In genomic region chr3:16707260-16707659, GRCh38 we compare ENCODE assay signal across 27 cellular contexts.
DNase-seq lines count a peak whose midpoint lies in the region; ATAC-seq, FAIRE-seq and TF ChIP-seq lines count a peak whose summit lies in the region.
"Had no signal": no experiment of that assay in that cellular context is flagged by ENCODE, and none has a peak within 500 bp of the region (broad histone marks: within the 10 kb centered on the region; RNA-seq: fewer than 3 reads in every experiment).

No MANE protein-coding gene starts in this region.

- H3K9me1 ChIP-seq in K562 (ENCODE audit: control insufficient read depth, insufficient read depth, low read length): no peaks in the 10 kb centered on the region

- H3K9me3 ChIP-seq in K562 (replicated peaks; ENCODE audit: control insufficient read depth, insufficient read depth, low read depth, low read length) (no peaks in the 10 kb centered on the region), osteoblast (ENCODE audit: low read depth, low read length) (no peaks in the 10 kb centered on the region), aorta (ENCODE audit: control insufficient read depth, low read length) (peaks cover 1% of the 10 kb centered on the region)
- H3K9me3 ChIP-seq in CD4-positive, alpha-beta memory T cell (ENCODE audit: control insufficient read depth in 1 of 2, low read length in 2 of 2): no peaks in the 10 kb centered on the region
- H3K9me3 ChIP-seq: BE2C, Caco-2 had no signal

- BruUV-seq in K562 (replicated peaks; lab: Mats Ljungman, UMichigan) (no TSS peak), MCF 10A (replicated peaks; lab: Mats Ljungman, UMichigan) (no TSS peak)

- no peak overlapping the region for H3K4me3 ChIP-seq in K562
- no peak overlapping the region for H3K4me3 ChIP-seq in osteoblast (ENCODE audit: insufficient read depth, low read length)
- no peak overlapping the region for H3K4me3 ChIP-seq in aorta (ENCODE audit: low read length in 2 of 2)
- H3K4me3 ChIP-seq in CD4-positive, alpha-beta memory T cell (ENCODE audit: low read length in 2 of 2): no peak overlapping the region
- H3K4me3 ChIP-seq: BLaER1, GM12878 had no signal

- no peak overlapping the region for H2AFZ ChIP-seq in K562 (ENCODE audit: low read depth, low read length)
- no peak overlapping the region for H2AFZ ChIP-seq in osteoblast (ENCODE audit: low read length)

- H3K36me3 ChIP-seq in K562 (ENCODE audit: control insufficient read depth, insufficient read depth, low read length): no peaks in the 10 kb centered on the region
- H3K36me3 ChIP-seq in osteoblast (ENCODE audit: insufficient read depth, low read length): no peaks in the 10 kb centered on the region
- H3K36me3 ChIP-seq in aorta (ENCODE audit: control insufficient read depth in 1 of 2, insufficient read depth in 2 of 2, low read length in 1 of 2): no peaks in the 10 kb centered on the region
- H3K36me3 ChIP-seq in CD4-positive, alpha-beta memory T cell (ENCODE audit: insufficient read depth, low read length): no peaks in the 10 kb centered on the region
- H3K36me3 ChIP-seq: BE2C, BLaER1 had no signal

- no peak for TF ChIP-seq POLR2A in K562 (conservative IDR thresholded peaks at IDR 0.05)

- H3K4me3 Mint-ChIP-seq in CD4-positive, alpha-beta memory T cell: no peak overlapping the region
- H3K4me3 Mint-ChIP-seq in MCF 10A (ENCODE audit: unreplicated experiment): no peak overlapping the region
- H3K4me3 Mint-ChIP-seq: CD14-positive monocyte; CD4-positive, CD25-positive, alpha-beta regulatory T cell; CD8-positive, alpha-beta T cell had no signal

- DNase-seq in OCI-M1 (lab: John Stamatoyannopoulos, UW) (peak; percentile 45), K562 (ENCODE audit: extremely low read depth in 1 of 4, low spot score in 3 of 4) (peak in 2 of 4 experiments; percentile 20 to 25), osteoblast (ENCODE audit: insufficient read length, low spot score, missing footprints) (peak; percentile 37), aorta (no peak), MCF 10A (ENCODE audit: unreplicated experiment) (no peak), GM03348 (ENCODE audit: low spot score) (no peak)
- DNase-seq in CD4-positive, alpha-beta memory T cell: no peak
- DNase-seq: 8988T; ACHN; BE2C; C1 segment of cervical spinal cord; Caco-2; Calu3; CD4-positive, CD25-positive, alpha-beta regulatory T cell; CD8-positive, alpha-beta T cell; DMS79 treated with DMSO at 0.1 percent for 48 hours; GF-D8 had no signal

- CTCF ChIA-PET in K562 (lab: Yijun Ruan, JAX; ENCODE audit: low intra/inter-chr PET ratio) (no interaction called here), MCF 10A (lab: Yijun Ruan, JAX) (interaction anchor here (0.7 kb wide), 1 partner anchor 121 kb away, joined by 3 read pairs; no protein-coding TSS in a partner anchor)
- CTCF ChIA-PET in CD4-positive, alpha-beta memory T cell (lab: Charles Lee; ENCODE audit: partially characterized antibody): no interaction called here

- WGBS in K562 (ENCODE audit: insufficient coverage, low coverage, missing lambda C conversion rate): 1% methylated on average over 4 of the region's 4 CpGs
- WGBS in aorta, 2 donors: 77 to 81% methylated on average over 4 of the region's 4 CpGs

- no peaks in the 10 kb centered on the region for H3K4me1 Mint-ChIP-seq in CD4-positive, alpha-beta memory T cell
- H3K4me1 Mint-ChIP-seq in MCF 10A (ENCODE audit: insufficient read depth, unreplicated experiment): no peaks in the 10 kb centered on the region
- H3K4me1 Mint-ChIP-seq: CD14-positive monocyte; CD4-positive, CD25-positive, alpha-beta regulatory T cell had no signal

- H3K27ac ChIP-seq in K562 (ENCODE audit: extremely low read depth, low read depth, low read length): no peak overlapping the region
- no peak overlapping the region for H3K27ac ChIP-seq in osteoblast (ENCODE audit: low read depth, low read length)
- H3K27ac ChIP-seq in aorta (ENCODE audit: low read depth in 1 of 2, low read length in 2 of 2): no peak overlapping the region
- no peak overlapping the region for H3K27ac ChIP-seq in CD4-positive, alpha-beta memory T cell (ENCODE audit: low read depth, low read length)
- H3K27ac ChIP-seq: BLaER1 had no signal

- FAIRE-seq in K562 (lab: Jason Lieb, UNC): peak; percentile 44
- FAIRE-seq: A204.1, D721Med, G401.6, GM12878, GM12892, GM18507, GM19239 had no signal

- no peak overlapping the region for H3K27ac Mint-ChIP-seq in CD4-positive, alpha-beta memory T cell
- H3K27ac Mint-ChIP-seq in MCF 10A (ENCODE audit: low read depth, unreplicated experiment): no peak overlapping the region
- H3K27ac Mint-ChIP-seq: CD14-positive monocyte; CD4-positive, CD25-positive, alpha-beta regulatory T cell; CD8-positive, alpha-beta T cell had no signal

- peaks cover 0 to 11% (median 2%) of the 10 kb centered on the region in 8 donors for H3K9me3 Mint-ChIP-seq in CD4-positive, alpha-beta memory T cell
- no peaks in the 10 kb centered on the region for H3K9me3 Mint-ChIP-seq in MCF 10A (ENCODE audit: unreplicated experiment)

- in situ Hi-C loops in K562 (cut with MboI): no loop called here

- H3K4me1 ChIP-seq in K562 (replicated peaks in 1 of 2; ENCODE audit: control insufficient read depth in 2 of 2, insufficient read depth in 2 of 2, low read length in 2 of 2) (no peaks in the 10 kb centered on the region), osteoblast (ENCODE audit: insufficient read depth, low read length) (peaks cover 4% of the 10 kb centered on the region), aorta (ENCODE audit: control insufficient read depth in 1 of 2, insufficient read depth in 2 of 2, low read length in 2 of 2) (no peaks in the 10 kb centered on the region)
- no peaks in the 10 kb centered on the region for H3K4me1 ChIP-seq in CD4-positive, alpha-beta memory T cell (ENCODE audit: insufficient read depth, low read length)
- H3K4me1 ChIP-seq: BE2C, BLaER1, Caco-2 had no signal

- no peaks in the 10 kb centered on the region for H3K36me3 Mint-ChIP-seq in CD4-positive, alpha-beta memory T cell
- no peaks in the 10 kb centered on the region for H3K36me3 Mint-ChIP-seq in MCF 10A (ENCODE audit: insufficient read depth, unreplicated experiment)
- H3K36me3 Mint-ChIP-seq: CD14-positive monocyte; CD4-positive, CD25-positive, alpha-beta regulatory T cell; CD8-positive, alpha-beta T cell had no signal

- H4K20me1 ChIP-seq in K562 (replicated peaks; ENCODE audit: control insufficient read depth, insufficient read depth, low read length) (0 out of 2 replicates have a peak, but pooled peaks cover 3% of the 10 kb centered on the region), osteoblast (ENCODE audit: insufficient read depth, low read length) (no peaks in the 10 kb centered on the region)
- H4K20me1 ChIP-seq: BLaER1 had no signal

- H3K79me2 ChIP-seq in K562 (ENCODE audit: control insufficient read depth, insufficient read depth, low read length): no peaks in the 10 kb centered on the region
- no peaks in the 10 kb centered on the region for H3K79me2 ChIP-seq in osteoblast (ENCODE audit: insufficient read depth, low read length)

- no peak for TF ChIP-seq RAD21 in K562 (CRISPR knock-in tag; conservative IDR thresholded peaks at IDR 0.05 in 1 of 2, IDR thresholded peaks at IDR 0.05 in 1 of 2)

- POLR2A ChIA-PET in K562 (lab: Yijun Ruan, JAX): no interaction called here
- POLR2A ChIA-PET in CD4-positive, alpha-beta memory T cell (lab: Charles Lee; ENCODE audit: partially characterized antibody): no interaction called here
- POLR2A ChIA-PET in MCF 10A (lab: Yijun Ruan, JAX): no interaction called here

- TF ChIP-seq EP300 in K562 (IDR thresholded peaks at IDR 0.05; ENCODE audit: low read length): no peak

- TF ChIP-seq CTCF in K562 (IDR thresholded peaks at IDR 0.05 in 2 of 3, conservative IDR thresholded peaks at IDR 0.05 in 1 of 3; ENCODE audit: insufficient read depth in 2 of 3, low read depth in 1 of 3, low read length in 3 of 3): no peak
- TF ChIP-seq CTCF in osteoblast (IDR thresholded peaks at IDR 0.05; ENCODE audit: extremely low read depth, low read depth, low read length): no peak
- no peak for TF ChIP-seq CTCF in MCF 10A (IDR thresholded peaks at IDR 0.05; ENCODE audit: unreplicated experiment)

- H3K27me3 Mint-ChIP-seq in CD4-positive, alpha-beta memory T cell: peaks cover 0 to 2% of the 10 kb centered on the region in 2 donors
- peaks cover 5% of the 10 kb centered on the region for H3K27me3 Mint-ChIP-seq in MCF 10A (ENCODE audit: insufficient read depth, unreplicated experiment)

- H3K9ac ChIP-seq in K562 (ENCODE audit: insufficient read depth in 1 of 2, low read depth in 2 of 2, low read length in 2 of 2): no peak overlapping the region
- H3K9ac ChIP-seq: BLaER1 had no signal

- H3K27me3 ChIP-seq in K562 (ENCODE audit: control insufficient read depth in 2 of 2, insufficient read depth in 2 of 2, low read length in 2 of 2) (peaks cover 0 to 5% of the 10 kb centered on the region in 2 experiments; a peak in 2 of 5 replicates), osteoblast (ENCODE audit: insufficient read depth, low read length) (no peaks in the 10 kb centered on the region), aorta (ENCODE audit: control insufficient read depth in 1 of 2, insufficient read depth in 2 of 2, low read length in 1 of 2) (no peaks in the 10 kb centered on the region)
- H3K27me3 ChIP-seq in CD4-positive, alpha-beta memory T cell (ENCODE audit: insufficient read depth, low read length): no peaks in the 10 kb centered on the region
- H3K27me3 ChIP-seq: BE2C, BLaER1 had no signal

- H3K4me2 ChIP-seq in K562 (ENCODE audit: insufficient read depth, low read length) (no peak overlapping the region), osteoblast (ENCODE audit: insufficient read depth, low read length) (no peak overlapping the region)
- H3K4me2 ChIP-seq: BLaER1 had no signal

- intact Hi-C loops in K562 (cut with micrococcal nuclease) (no loop called here), aorta (cut with DNase I) (no loop called here), MCF 10A (cut with micrococcal nuclease) (no loop called here)
- intact Hi-C loops in CD4-positive, alpha-beta memory T cell (cut with micrococcal nuclease): no loop called here

- ATAC-seq in K562 (peak; percentile 72), aorta (ENCODE audit: low FRiP score) (peak; percentile 33), GM18907 (IDR thresholded peaks at IDR 0.05; ENCODE audit: unreplicated experiment) (no peak)
- ATAC-seq: CD8-positive, alpha-beta T cell; GM12878 had no signal

TF ChIP-seq in K562, 482 proteins besides CTCF, POLR2A, EP300 and RAD21:
- TF ChIP-seq RFX1 (IDR thresholded peaks at IDR 0.05) (peak; percentile 10; the same call in 1 of the 2 replicates), CBFA2T3 (IDR thresholded peaks at IDR 0.05) (0 out of 2 replicates have a peak, but pooled peaks have one; percentile 5), CGGBP1 (CRISPR knock-in tag; IDR thresholded peaks at IDR 0.05) (no peak)

Comparison
In these comparisons a context has a peak if more than half of its experiments do, and no peak if none do; other contexts are left out.
1. DNase-seq: peak in OCI-M1 (single experiment) and osteoblast (single experiment); none in aorta (0 of 2), CD4-positive, alpha-beta memory T cell (0 of 5), MCF 10A (single experiment) and GM03348 (single experiment).